Comparison of ENCODE assay signal across 7 cellular contexts in the genomic region with DNA sequence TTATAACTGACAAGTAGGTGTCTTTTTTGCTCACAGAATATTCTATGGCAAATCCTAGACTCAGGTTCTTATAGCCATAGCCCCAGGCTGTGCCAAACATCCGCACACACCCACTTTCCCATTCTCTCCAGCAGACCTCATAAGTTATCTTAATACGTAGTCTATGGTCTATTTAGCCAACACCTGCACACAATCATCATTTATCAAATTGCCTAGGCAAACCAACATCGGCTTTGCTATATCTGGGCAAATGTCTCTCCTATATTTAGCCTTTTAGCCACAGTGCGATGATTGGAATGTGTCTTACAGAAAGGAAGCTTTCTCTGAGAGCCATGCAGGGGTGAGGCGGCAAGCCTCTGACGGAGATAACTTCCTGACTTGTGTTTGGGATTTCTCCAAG.
DNase-seq lines count a peak whose midpoint lies in the region; TF ChIP-seq lines count a peak whose summit lies in the region.
"Not testable (repeated sequence)": the region's sequence is repeated elsewhere in the genome, so short reads cannot be mapped to it uniquely, and the experiment has no call there.

No MANE protein-coding gene starts in this region.

- in situ Hi-C loops in mammary epithelial cell (cut with MboI; ENCODE audit: low sequenced_read_pairs in 2 of 2), result not testable (repeated sequence)

- H2AFZ ChIP-seq in mammary epithelial cell (ENCODE audit: low read depth, low read length), result peak overlapping the region; percentile 56
- H2AFZ ChIP-seq in parathyroid adenoma, result peak overlapping the region; percentile 48

- H3K4me1 ChIP-seq in CD8-positive, alpha-beta memory T cell (ENCODE audit: insufficient read depth, low read length); mammary epithelial cell (ENCODE audit: insufficient read depth, low read length); parathyroid adenoma: not testable (repeated sequence)

- not testable (repeated sequence) for H3K4me2 ChIP-seq in mammary epithelial cell (ENCODE audit: insufficient read depth, low read depth, low read length); parathyroid adenoma (ENCODE audit: low read length)

- not testable (repeated sequence) for H3K27ac ChIP-seq in CD8-positive, alpha-beta memory T cell (ENCODE audit: low read depth, low read length); mammary epithelial cell (ENCODE audit: insufficient read depth, low read depth, low read length); parathyroid adenoma

- POLR2A ChIA-PET in CD8-positive, alpha-beta memory T cell (lab: Charles Lee), result not testable (repeated sequence)

- not testable (repeated sequence) for H3K4me3 ChIP-seq in CD8-positive, alpha-beta memory T cell (ENCODE audit: low read length); mammary epithelial cell (replicated peaks in 1 of 3; ENCODE audit: insufficient read depth in 1 of 3, low read depth in 2 of 3, low read length in 3 of 3); parathyroid adenoma (ENCODE audit: low read depth, low read length)

- WGBS in mammary epithelial cell (ENCODE audit: low coverage, missing lambda C conversion rate), result 12% methylated on average over 6 of the region's 6 CpGs

- CTCF ChIA-PET in CD8-positive, alpha-beta memory T cell (lab: Charles Lee); mammary epithelial cell (lab: Charles Lee; ENCODE audit: low non-redundant PET): not testable (repeated sequence)

- not testable (repeated sequence) for H3K27me3 ChIP-seq in CD8-positive, alpha-beta memory T cell (ENCODE audit: insufficient read depth, low read length, poor library complexity, severe bottlenecking); mammary epithelial cell (ENCODE audit: insufficient read depth, low read length); parathyroid adenoma (ENCODE audit: control insufficient read depth, insufficient read depth, low read length)

- not testable (repeated sequence) for DNase-seq in CD8-positive, alpha-beta memory T cell; T-helper 2 cell treated with Interferon-gamma antibody and Interleukin-4, amounts not matched to agents 5 μg/mL and 100 μg/mL, for 36 hours (ENCODE audit: low spot score); immature natural killer cell
- DNase-seq in M059J (ENCODE audit: low read depth), result peak; percentile 3
- DNase-seq in mammary epithelial cell, result peak; percentile 0

- not testable (repeated sequence) for H3K27me3 Mint-ChIP-seq in CD8-positive, alpha-beta memory T cell; T-helper 2 cell treated with Interferon-gamma antibody and Interleukin-4, amounts not matched to agents 5 μg/mL and 100 μg/mL, for 36 hours (ENCODE audit: low read depth); activated naive CD8-positive, alpha-beta T cell; immature natural killer cell (ENCODE audit: low read depth in 3 of 3)

- TF ChIP-seq CTCF in mammary epithelial cell (conservative IDR thresholded peaks at IDR 0.05 in 1 of 2, IDR thresholded peaks at IDR 0.05 in 1 of 2; ENCODE audit: extremely low read depth in 1 of 2, insufficient read depth in 1 of 2, low read depth in 1 of 2, low read length in 2 of 2); parathyroid adenoma (IDR thresholded peaks at IDR 0.05): not testable (repeated sequence)

- not testable (repeated sequence) for H3K36me3 ChIP-seq in CD8-positive, alpha-beta memory T cell (ENCODE audit: insufficient read depth, low read length); mammary epithelial cell (ENCODE audit: insufficient read depth, low read length); parathyroid adenoma (ENCODE audit: control insufficient read depth, insufficient read depth, low read length)

- H4K20me1 ChIP-seq in mammary epithelial cell (ENCODE audit: insufficient read depth, low read length), result not testable (repeated sequence)

- not testable (repeated sequence) for H3K9ac ChIP-seq in mammary epithelial cell (ENCODE audit: insufficient read depth, low read length); parathyroid adenoma

- not testable (repeated sequence) for H3K27ac Mint-ChIP-seq in CD8-positive, alpha-beta memory T cell; T-helper 2 cell treated with Interferon-gamma antibody and Interleukin-4, amounts not matched to agents 5 μg/mL and 100 μg/mL, for 36 hours; activated naive CD8-positive, alpha-beta T cell; immature natural killer cell

- not testable (repeated sequence) for H3K9me3 ChIP-seq in CD8-positive, alpha-beta memory T cell (ENCODE audit: low read length); mammary epithelial cell (replicated peaks; ENCODE audit: insufficient read depth, low read length); parathyroid adenoma (ENCODE audit: control insufficient read depth, low read length)

- H3K9me3 Mint-ChIP-seq in CD8-positive, alpha-beta memory T cell; T-helper 2 cell treated with Interferon-gamma antibody and Interleukin-4, amounts not matched to agents 5 μg/mL and 100 μg/mL, for 36 hours; activated naive CD8-positive, alpha-beta T cell (ENCODE audit: low read depth); immature natural killer cell: not testable (repeated sequence)

- not testable (repeated sequence) for H3K79me2 ChIP-seq in mammary epithelial cell (ENCODE audit: insufficient read depth, low read length); parathyroid adenoma

- H3K36me3 Mint-ChIP-seq in CD8-positive, alpha-beta memory T cell; T-helper 2 cell treated with Interferon-gamma antibody and Interleukin-4, amounts not matched to agents 5 μg/mL and 100 μg/mL, for 36 hours (ENCODE audit: low read depth); activated naive CD8-positive, alpha-beta T cell; immature natural killer cell: not testable (repeated sequence)

- BruUV-seq in mammary epithelial cell (replicated peaks; lab: Mats Ljungman, UMichigan), result not testable (repeated sequence)

- not testable (repeated sequence) for H3K4me1 Mint-ChIP-seq in CD8-positive, alpha-beta memory T cell; T-helper 2 cell treated with Interferon-gamma antibody and Interleukin-4, amounts not matched to agents 5 μg/mL and 100 μg/mL, for 36 hours (ENCODE audit: low read depth); activated naive CD8-positive, alpha-beta T cell (ENCODE audit: low read depth); immature natural killer cell

- intact Hi-C loops in mammary epithelial cell (cut with micrococcal nuclease), result not testable (repeated sequence)

- peak overlapping the region in 5 of 7 donors; percentile 13 to 76 (median 50) for H3K4me3 Mint-ChIP-seq in CD8-positive, alpha-beta memory T cell
- H3K4me3 Mint-ChIP-seq in T-helper 2 cell treated with Interferon-gamma antibody and Interleukin-4, amounts not matched to agents 5 μg/mL and 100 μg/mL, for 36 hours, result peak overlapping the region; percentile 32
- H3K4me3 Mint-ChIP-seq in activated naive CD8-positive, alpha-beta T cell, result peak overlapping the region; percentile 59
- peak overlapping the region in 4 of 5 donors; percentile 5 to 44 (median 28) for H3K4me3 Mint-ChIP-seq in immature natural killer cell

- dilution Hi-C loops in mammary epithelial cell (cut with HindIII; ENCODE audit: low sequenced_read_pairs), result not testable (repeated sequence)
